10 cellular contexts compared by ENCODE assay signal in the genomic region with DNA sequence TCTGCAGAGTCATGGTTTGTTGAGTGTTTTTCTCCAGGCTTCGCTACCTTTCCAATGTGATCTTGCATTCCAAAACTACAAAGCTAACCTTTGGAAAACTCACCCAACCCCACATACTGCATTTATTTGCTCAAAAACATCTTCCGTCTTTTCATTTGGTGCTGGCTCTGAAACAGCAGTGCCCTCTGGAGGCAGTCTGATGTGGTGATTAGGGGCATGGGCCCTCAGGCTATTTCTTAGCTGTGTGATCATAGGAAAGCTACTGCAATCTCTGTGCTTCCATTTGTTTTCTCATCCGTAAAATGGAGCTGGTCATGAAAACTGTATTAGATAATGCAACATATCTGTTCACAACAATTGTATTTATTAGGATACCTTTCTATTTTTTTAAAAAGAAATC. TPM values are rescaled to one million over a fixed set of nuclear protein-coding genes. Genes with fewer than 3 reads are reported as not detected.
A peak's percentile ranks its signal among the peaks of the same experiment; 100 is the strongest.
DNase-seq lines count a peak whose midpoint lies in the region; ATAC-seq, FAIRE-seq and TF ChIP-seq lines count a peak whose summit lies in the region.
"Had no signal": no experiment of that assay in that cellular context is flagged by ENCODE, and none has a peak within 500 bp of the region (broad histone marks: within the 10 kb centered on the region; RNA-seq: fewer than 3 reads in every experiment).

No MANE protein-coding gene starts in this region.

- TF ChIP-seq RAD21 in HepG2 (CRISPR knock-in tag; IDR thresholded peaks at IDR 0.05) = no peak

- no peaks in the 10 kb centered on the region for H3K9me3 ChIP-seq in HepG2 (ENCODE audit: low read length)

- FAIRE-seq in HepG2 (lab: Jason Lieb, UNC) = peak; percentile 4
- FAIRE-seq: A204.1 had no signal

- no peak overlapping the region for H3K27ac ChIP-seq in HepG2 (ENCODE audit: extremely low read length, insufficient read depth, low read length)

- peak; percentile 65 for TF ChIP-seq CTCF in HepG2 (CRISPR knock-in tag; IDR thresholded peaks at IDR 0.05)
- no peak for TF ChIP-seq CTCF in omental fat pad (IDR thresholded peaks at IDR 0.05)

- in situ Hi-C loops in KBM-7 (cut with MboI; ENCODE audit: low pct_unique_long_range_greater_than_20kb, low sequenced_read_pairs) = no loop called here
- in situ Hi-C loops in HepG2 (cut with HindIII; ENCODE audit: extremely low pct_ligation_motif_present, low pct_unique_long_range_greater_than_20kb) = no loop called here

- intact Hi-C loops in HepG2 (cut with micrococcal nuclease; ENCODE audit: unreplicated experiment) = loop anchor here (5.0 kb wide), 1 partner anchor 143 kb away; no protein-coding TSS in a partner anchor

- H3K9ac ChIP-seq in HepG2 (ENCODE audit: insufficient read depth, low read depth, low read length) = no peak overlapping the region

- no TSS peak for BruUV-seq in HepG2 (replicated peaks; lab: Mats Ljungman, UMichigan)

- peaks cover 15 to 43% of the 10 kb centered on the region in 2 experiments; a peak in 4 of 5 replicates for H3K36me3 ChIP-seq in HepG2 (replicated peaks in 1 of 2; ENCODE audit: control insufficient read depth in 1 of 2, insufficient read depth in 2 of 2, low read length in 2 of 2)

- no peak for TF ChIP-seq POLR2A in HepG2 (IDR thresholded peaks at IDR 0.05; ENCODE audit: insufficient read depth in 1 of 2, low read depth in 2 of 2, low read length in 2 of 2)

- H2AFZ ChIP-seq in HepG2 (ENCODE audit: low read length) = no peak overlapping the region

- H3K4me3 ChIP-seq in HepG2 (replicated peaks in 1 of 3; ENCODE audit: insufficient read depth in 1 of 3, low read depth in 2 of 3, low read length in 3 of 3) = no peak overlapping the region

- POLR2A ChIA-PET in HepG2 (lab: Yijun Ruan, JAX) = no interaction called here

- TF ChIP-seq EP300 in HepG2 (IDR thresholded peaks at IDR 0.05; ENCODE audit: low read depth in 2 of 2, low read length in 2 of 2) (no peak), HepG2 (CRISPR knock-in tag; IDR thresholded peaks at IDR 0.05; ENCODE audit: borderline replicate concordance) (no peak)

- 94% methylated on average over 3 of the region's 3 CpGs for WGBS in HepG2 (ENCODE audit: low lambda C conversion rate)

- peaks cover 11% of the 10 kb centered on the region for H3K79me2 ChIP-seq in HepG2 (ENCODE audit: insufficient read depth, low read length)

- H3K4me1 ChIP-seq in HepG2 (ENCODE audit: insufficient read depth, low read length) = peaks cover 27% of the 10 kb centered on the region

- H3K4me2 ChIP-seq in HepG2 (ENCODE audit: low read depth, low read length) = no peak overlapping the region

- DNase-seq in DMS 273 (lab: John Stamatoyannopoulos, UW; ENCODE audit: unreplicated experiment) = peak; percentile 17
- DNase-seq in DMS 273 treated with DMSO at 0.1 percent for 48 hours (lab: John Stamatoyannopoulos, UW) = no peak
- DNase-seq in KBM-7 = peak; percentile 49
- DNase-seq in activated naive CD4-positive, alpha-beta T cell treated with anti-CD3 and anti-CD28 coated beads, Interleukin-2, amount 50 U/mL, for 16 hours = peak; percentile 14
- peak; percentile 12 for DNase-seq in HepG2 (ENCODE audit: low spot score)
- DNase-seq in NCI-H2227 (lab: John Stamatoyannopoulos, UW; ENCODE audit: unreplicated experiment) = no peak
- no peak for DNase-seq in omental fat pad (ENCODE audit: low spot score)
- no peak for DNase-seq in NCI-H187 (lab: John Stamatoyannopoulos, UW)

- ATAC-seq in HepG2 = peak; percentile 58; the same call in 2 of the 3 replicates
- ATAC-seq in omental fat pad (ENCODE audit: low FRiP score) = no peak
- ATAC-seq: naive thymus-derived CD4-positive, alpha-beta T cell had no signal

- no peaks in the 10 kb centered on the region; the same call in 1 of the 2 replicates for H4K20me1 ChIP-seq in HepG2 (ENCODE audit: insufficient read depth, low read length)

- H3K27me3 ChIP-seq in HepG2 (ENCODE audit: control insufficient read depth in 1 of 2, insufficient read depth in 2 of 2, low read length in 2 of 2) = no peaks in the 10 kb centered on the region

- CTCF ChIA-PET in HepG2 (lab: Yijun Ruan, JAX; ENCODE audit: low intra/inter-chr PET ratio, low total read pairs) = interaction anchor here (1.7 to 2.0 kb wide), 2 partner anchors 144 to 469 kb away, joined by 3 to 6 read pairs; no protein-coding TSS in a partner anchor

TF ChIP-seq in HepG2, 621 proteins besides CTCF, POLR2A, EP300 and RAD21:
- TF ChIP-seq STAG1 (CRISPR knock-in tag; IDR thresholded peaks at IDR 0.05) (peak; percentile 59), ZFP36 (IDR thresholded peaks at IDR 0.05; ENCODE audit: borderline replicate concordance, low read depth, low read length, partially characterized antibody) (peak; percentile 62), SMC3 (IDR thresholded peaks at IDR 0.05; ENCODE audit: low read length) (peak; percentile 38; the same call in 1 of the 2 replicates), PHF20 (CRISPR knock-in tag; IDR thresholded peaks at IDR 0.05) (no peak), ZNF768 (CRISPR knock-in tag; IDR thresholded peaks at IDR 0.05) (peak; percentile 83; the same call in 1 of the 2 replicates)

RNA-seq across cellular contexts. Expression of a gene that starts 47.0 kb away (rescaled TPM):
- total RNA-seq in HepG2 (2016; rRNA removed; fragmentation: Illumina TruSeq; extraction: Trizol) = 37.0 and 52.4 TPM in 2 replicates
- 27.5 and 32.2 TPM in 2 replicates for total RNA-seq in HepG2 (2016; cell fraction: cytosol; rRNA removed; fragmentation: Illumina TruSeq; extraction: Trizol; ENCODE audit: low read depth)
- 35.9 and 52.4 TPM in 2 replicates for total RNA-seq in HepG2 (2016; cell fraction: insoluble cytoplasmic fraction; rRNA removed; fragmentation: Illumina TruSeq; extraction: Trizol)
- total RNA-seq in HepG2 (2016; cell fraction: membrane; rRNA removed; fragmentation: Illumina TruSeq; extraction: Trizol) = 35.1 and 35.8 TPM in 2 replicates
- total RNA-seq in HepG2 (2016; cell fraction: nucleus; rRNA removed; fragmentation: Illumina TruSeq; extraction: Trizol) = 20.8 and 21.2 TPM in 2 replicates
- 48.7 and 49.7 TPM in 2 replicates for polyA plus RNA-seq in HepG2 (2011; rRNA removed)
- 51.7 and 69.8 TPM in 2 replicates for polyA plus RNA-seq in HepG2 (2011; cell fraction: cytosol; rRNA removed)
- polyA plus RNA-seq in HepG2 (2011; cell fraction: nucleus; rRNA removed) = 17.3 and 18.6 TPM in 2 replicates
- polyA plus RNA-seq in HepG2 (2012) = 54.3 and 54.5 TPM in 2 replicates
- polyA plus RNA-seq in HepG2 (2016; cell fraction: cytosol; fragmentation: Illumina TruSeq; extraction: Trizol; ENCODE audit: low read depth) = 37.9 and 57.9 TPM in 2 replicates
- 97.4 and 99.9 TPM in 2 replicates for polyA plus RNA-seq in HepG2 (2016; cell fraction: insoluble cytoplasmic fraction; fragmentation: Illumina TruSeq; extraction: Trizol; ENCODE audit: low read depth)
- polyA plus RNA-seq in HepG2 (2016; cell fraction: membrane; fragmentation: Illumina TruSeq; extraction: Trizol; ENCODE audit: low read depth) = 50.6 and 54.6 TPM in 2 replicates
- 42.9 and 44.8 TPM in 2 replicates for polyA plus RNA-seq in HepG2 (2016; cell fraction: nucleus; fragmentation: Illumina TruSeq; extraction: Trizol; ENCODE audit: insufficient read depth, low read depth)
- polyA minus RNA-seq in HepG2 (2011; rRNA and poly(A)+ RNA removed; ENCODE audit: low replicate concordance) = 7.5 and 10.8 TPM in 2 replicates
- polyA minus RNA-seq in HepG2 (2011; cell fraction: cytosol; rRNA and poly(A)+ RNA removed) = 17.3 and 20.8 TPM in 2 replicates
- polyA minus RNA-seq in HepG2 (2011; cell fraction: nucleus; rRNA and poly(A)+ RNA removed) = 30.0 and 33.6 TPM in 2 replicates
- total RNA-seq in omental fat pad = 10 to 100 TPM; 20.8 to 35.3 (median 28.6) TPM

Comparison
In these comparisons a context has a peak if more than half of its experiments do, and no peak if none do; other contexts are left out.
1. DNase-seq: peak in DMS 273 (single experiment), KBM-7 (single experiment), activated naive CD4-positive, alpha-beta T cell treated with anti-CD3 and anti-CD28 coated beads, Interleukin-2, amount 50 U/mL, for 16 hours (single experiment) and HepG2 (single experiment); none in DMS 273 treated with DMSO at 0.1 percent for 48 hours (single experiment), NCI-H2227 (single experiment), omental fat pad (single experiment) and NCI-H187 (0 of 2).